In the genomic region with DNA sequence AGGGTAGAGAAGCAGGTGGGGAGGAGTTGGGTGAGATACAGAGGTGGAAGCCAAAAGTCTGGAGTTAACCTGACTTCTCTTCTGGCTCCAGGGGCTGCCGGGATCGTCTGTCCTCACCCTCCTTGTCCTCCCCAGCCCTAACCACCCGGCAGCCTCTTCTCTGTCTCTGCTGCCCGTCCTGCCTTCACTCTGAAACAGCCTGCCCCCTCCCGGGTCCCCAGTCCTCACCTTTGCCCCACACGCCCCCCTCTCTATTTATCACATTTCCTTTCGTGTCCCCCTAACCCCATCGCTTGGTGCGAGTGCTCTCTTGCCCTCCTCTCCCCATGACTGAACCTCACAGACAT, we compare ENCODE assay signal across 10 cellular contexts. TPM values are rescaled to one million over a fixed set of nuclear protein-coding genes. Genes with fewer than 3 reads are reported as not detected.
DNase-seq lines count a peak whose midpoint lies in the region; ATAC-seq and TF ChIP-seq lines count a peak whose summit lies in the region.
"Had no signal": no experiment of that assay in that cellular context is flagged by ENCODE, and none has a peak within 500 bp of the region (broad histone marks: within the 10 kb centered on the region; RNA-seq: fewer than 3 reads in every experiment).

No MANE protein-coding gene starts in this region.

- peaks cover 19% of the 10 kb centered on the region for H3K4me1 ChIP-seq in CD4-positive, CD25-positive, alpha-beta regulatory T cell (ENCODE audit: control insufficient read depth, insufficient read depth, low read length, poor library complexity, severe bottlenecking)
- peaks cover 5% of the 10 kb centered on the region for H3K4me1 ChIP-seq in fibroblast of lung (ENCODE audit: control insufficient read depth, extremely low read depth, insufficient read depth, low read length)
- peaks cover 10% of the 10 kb centered on the region for H3K4me1 ChIP-seq in osteoblast (ENCODE audit: insufficient read depth, low read length)

- CTCF ChIA-PET in T-cell (lab: Charles Lee) = no interaction called here

- no peak for ATAC-seq in CD4-positive, CD25-positive, alpha-beta regulatory T cell (ENCODE audit: low read depth in 2 of 2)
- ATAC-seq in T-cell (replicated peaks in 1 of 4) = peak in 2 of 4 experiments; percentile 8 to 17
- ATAC-seq in GM18909 (IDR thresholded peaks at IDR 0.05; ENCODE audit: poor library complexity, unreplicated experiment) = no peak
- no peak for ATAC-seq in HG03460 (IDR thresholded peaks at IDR 0.05; ENCODE audit: unreplicated experiment)
- ATAC-seq: HCT116 had no signal

- no peaks in the 10 kb centered on the region for H4K20me1 ChIP-seq in fibroblast of lung (ENCODE audit: control insufficient read depth, extremely low read depth, insufficient read depth, low read length)
- H4K20me1 ChIP-seq in osteoblast (ENCODE audit: insufficient read depth, low read length) = no peaks in the 10 kb centered on the region

- H3K4me2 ChIP-seq in fibroblast of lung (ENCODE audit: extremely low read depth, insufficient read depth, low read length) (peak overlapping the region; percentile 81), osteoblast (ENCODE audit: insufficient read depth, low read length) (peak overlapping the region; percentile 82)

- H3K27ac ChIP-seq in CD4-positive, CD25-positive, alpha-beta regulatory T cell (ENCODE audit: insufficient read depth, low read length, poor library complexity, severe bottlenecking) = no peak overlapping the region
- H3K27ac ChIP-seq in fibroblast of lung (ENCODE audit: insufficient read depth, low read length) (no peak overlapping the region), osteoblast (ENCODE audit: low read depth, low read length) (no peak overlapping the region)

- no peak for DNase-seq in CD4-positive, CD25-positive, alpha-beta regulatory T cell
- DNase-seq in T-cell (no peak), fibroblast of lung (ENCODE audit: low read depth in 2 of 2) (no peak), osteoblast (ENCODE audit: insufficient read length, low spot score, missing footprints) (peak; percentile 88), NCI-H2081 treated with DMSO at 0.1 percent for 48 hours (lab: John Stamatoyannopoulos, UW) (no peak), globus pallidus (ENCODE audit: low spot score) (no peak)
- DNase-seq: SW 1271 had no signal

- H3K36me3 Mint-ChIP-seq in CD4-positive, CD25-positive, alpha-beta regulatory T cell = peaks cover 22% of the 10 kb centered on the region
- peaks cover 20% of the 10 kb centered on the region for H3K36me3 Mint-ChIP-seq in T-cell

- POLR2A ChIA-PET in T-cell (lab: Charles Lee) = no interaction called here

- H3K9ac ChIP-seq in fibroblast of lung (ENCODE audit: insufficient read depth, low read length) = peak overlapping the region; percentile 8

- TF ChIP-seq CTCF in fibroblast of lung (conservative IDR thresholded peaks at IDR 0.05 in 1 of 2, IDR thresholded peaks at IDR 0.05 in 1 of 2; ENCODE audit: low read depth in 1 of 2, low read length in 2 of 2) (no peak), osteoblast (IDR thresholded peaks at IDR 0.05; ENCODE audit: extremely low read depth, low read depth, low read length) (no peak)

- peaks cover 10 to 39% (median 27%) of the 10 kb centered on the region in 4 donors for H3K4me1 Mint-ChIP-seq in CD4-positive, CD25-positive, alpha-beta regulatory T cell
- peaks cover 29 to 36% (median 33%) of the 10 kb centered on the region in 3 donors for H3K4me1 Mint-ChIP-seq in T-cell

- H2AFZ ChIP-seq in fibroblast of lung (ENCODE audit: low read length) = peak overlapping the region; percentile 50
- peak overlapping the region; percentile 71 for H2AFZ ChIP-seq in osteoblast (ENCODE audit: low read length)

- no peaks in the 10 kb centered on the region for H3K9me3 ChIP-seq in CD4-positive, CD25-positive, alpha-beta regulatory T cell (ENCODE audit: control insufficient read depth in 2 of 2, low read length in 2 of 2)
- H3K9me3 ChIP-seq in fibroblast of lung (ENCODE audit: control insufficient read depth, insufficient read depth, low read depth, low read length) = no peaks in the 10 kb centered on the region
- H3K9me3 ChIP-seq in osteoblast (ENCODE audit: low read depth, low read length) = no peaks in the 10 kb centered on the region

- H3K4me3 ChIP-seq in CD4-positive, CD25-positive, alpha-beta regulatory T cell (ENCODE audit: low read depth, low read length) = no peak overlapping the region
- H3K4me3 ChIP-seq in fibroblast of lung (replicated peaks in 1 of 4; ENCODE audit: control extremely low read depth in 1 of 4, insufficient read depth in 1 of 4, low read depth in 3 of 4, low read length in 4 of 4) = peak overlapping the region; percentile 49 to 63 (median 57)
- H3K4me3 ChIP-seq in osteoblast (ENCODE audit: insufficient read depth, low read length) = peak overlapping the region; percentile 76

- H3K27me3 ChIP-seq in CD4-positive, CD25-positive, alpha-beta regulatory T cell (ENCODE audit: control insufficient read depth, insufficient read depth, low read length) = peaks cover 8% of the 10 kb centered on the region
- peaks cover 13% of the 10 kb centered on the region for H3K27me3 ChIP-seq in fibroblast of lung (ENCODE audit: control insufficient read depth, insufficient read depth, low read length)
- H3K27me3 ChIP-seq in osteoblast (ENCODE audit: insufficient read depth, low read length) = no peaks in the 10 kb centered on the region

- H3K36me3 ChIP-seq in CD4-positive, CD25-positive, alpha-beta regulatory T cell (ENCODE audit: control insufficient read depth, insufficient read depth, low read length) = peaks cover 18% of the 10 kb centered on the region
- H3K36me3 ChIP-seq in fibroblast of lung (ENCODE audit: control insufficient read depth, insufficient read depth, low read length) (peaks cover 11% of the 10 kb centered on the region), osteoblast (ENCODE audit: insufficient read depth, low read length) (peaks cover 13% of the 10 kb centered on the region)

- H3K27me3 Mint-ChIP-seq in CD4-positive, CD25-positive, alpha-beta regulatory T cell = peaks cover 67% of the 10 kb centered on the region
- peaks cover 21 to 49% of the 10 kb centered on the region in 2 donors for H3K27me3 Mint-ChIP-seq in T-cell

- H3K9me3 Mint-ChIP-seq in CD4-positive, CD25-positive, alpha-beta regulatory T cell = peaks cover 0 to 10% (median 0%) of the 10 kb centered on the region in 7 donors
- H3K9me3 Mint-ChIP-seq in T-cell = no peaks in the 10 kb centered on the region

- peak overlapping the region in 2 of 3 donors; percentile 57 to 77 for H3K27ac Mint-ChIP-seq in CD4-positive, CD25-positive, alpha-beta regulatory T cell
- H3K27ac Mint-ChIP-seq in T-cell = no peak overlapping the region

- peak overlapping the region in 3 of 4 donors; percentile 75 to 81 (median 77) for H3K4me3 Mint-ChIP-seq in CD4-positive, CD25-positive, alpha-beta regulatory T cell
- peak overlapping the region; percentile 67 to 85 (median 76) for H3K4me3 Mint-ChIP-seq in T-cell

- H3K79me2 ChIP-seq in fibroblast of lung (ENCODE audit: control insufficient read depth, insufficient read depth, low read length) (no peaks in the 10 kb centered on the region), osteoblast (ENCODE audit: insufficient read depth, low read length) (no peaks in the 10 kb centered on the region)

RNA-seq across cellular contexts. Expression of a gene that starts 5.7 kb away (rescaled TPM):
- total RNA-seq in CD4-positive, CD25-positive, alpha-beta regulatory T cell = 34.2 TPM
- polyA plus RNA-seq in CD4-positive, CD25-positive, alpha-beta regulatory T cell = 1 to 10 TPM; 4.9 to 6.3 (median 5.5) TPM
- 10 to 100 TPM; 37.7 to 43.8 (median 42.6) TPM for total RNA-seq in T-cell
- total RNA-seq in fibroblast of lung = 30.6 and 33.1 TPM in 2 replicates
- polyA plus RNA-seq in fibroblast of lung = 24.7 and 27.3 TPM in 2 replicates
- polyA plus RNA-seq in fibroblast of lung (2012) = 51.3 and 58.5 TPM in 2 replicates
- 45.7 and 60.7 TPM in 2 replicates for polyA minus RNA-seq in fibroblast of lung (ENCODE audit: low replicate concordance)
- total RNA-seq in osteoblast = 34.0 and 34.2 TPM in 2 replicates

RNA-seq across cellular contexts. Expression of a gene that starts 9.5 kb away (rescaled TPM):
- total RNA-seq in CD4-positive, CD25-positive, alpha-beta regulatory T cell = 8.8 TPM
- 10 to 100 TPM; 33.3 to 53.9 (median 41.9) TPM for polyA plus RNA-seq in CD4-positive, CD25-positive, alpha-beta regulatory T cell
- total RNA-seq in T-cell (10 to 100 TPM; 13.9 to 27.7 (median 24.4) TPM), fibroblast of lung (11.0 and 11.4 TPM in 2 replicates), osteoblast (2.7 and 3.3 TPM in 2 replicates)
- polyA plus RNA-seq in fibroblast of lung = 4.9 and 5.9 TPM in 2 replicates
- polyA plus RNA-seq in fibroblast of lung (2012) = 3.7 and 5.2 TPM in 2 replicates
- 3.2 TPM in 1 of 2 replicates, not detected in the other for polyA minus RNA-seq in fibroblast of lung (ENCODE audit: low replicate concordance)

RNA-seq across cellular contexts. Expression of a gene that starts 13.3 kb away (rescaled TPM):
- total RNA-seq in CD4-positive, CD25-positive, alpha-beta regulatory T cell = 24.1 TPM
- 10 to 100 TPM; 11.4 to 27.3 (median 20.4) TPM for polyA plus RNA-seq in CD4-positive, CD25-positive, alpha-beta regulatory T cell
- total RNA-seq in T-cell (10 to 100 TPM; 19.1 to 44.0 (median 41.3) TPM), fibroblast of lung (89.9 and 112 TPM in 2 replicates), osteoblast (108 and 109 TPM in 2 replicates)
- polyA plus RNA-seq in fibroblast of lung = 121 and 160 TPM in 2 replicates
- polyA plus RNA-seq in fibroblast of lung (2012) = 192 and 237 TPM in 2 replicates
- 193 and 277 TPM in 2 replicates for polyA minus RNA-seq in fibroblast of lung (ENCODE audit: low replicate concordance)

RNA-seq across cellular contexts. Expression of a gene that starts 13.5 kb away (rescaled TPM):
- total RNA-seq in CD4-positive, CD25-positive, alpha-beta regulatory T cell = 62.6 TPM
- 1 to 10 TPM; 7.1 to 8.9 (median 7.2) TPM for polyA plus RNA-seq in CD4-positive, CD25-positive, alpha-beta regulatory T cell
- 100 to 1,000 TPM in 2 of 5 donors, 10 to 100 TPM in 3; 65.5 to 104 (median 96.4) TPM for total RNA-seq in T-cell
- total RNA-seq in fibroblast of lung = 20.0 and 25.9 TPM in 2 replicates
- 33.1 and 34.0 TPM in 2 replicates for polyA plus RNA-seq in fibroblast of lung
- polyA plus RNA-seq in fibroblast of lung (2012) = 28.7 and 29.7 TPM in 2 replicates
- polyA minus RNA-seq in fibroblast of lung (ENCODE audit: low replicate concordance) = 44.5 and 46.2 TPM in 2 replicates
- 19.2 and 20.9 TPM in 2 replicates for total RNA-seq in osteoblast

RNA-seq across cellular contexts. Expression of a gene that starts 21.7 kb away (rescaled TPM):
- total RNA-seq in CD4-positive, CD25-positive, alpha-beta regulatory T cell = 0.89 TPM
- under 1 TPM in 2 of 4 donors, not detected in 2; 0.34 to 0.43 TPM for polyA plus RNA-seq in CD4-positive, CD25-positive, alpha-beta regulatory T cell
- total RNA-seq in T-cell (1 to 10 TPM; 1.3 to 9.7 (median 2.7) TPM), fibroblast of lung (0.17 and 0.26 TPM in 2 replicates), osteoblast (1.8 TPM in 2 replicates)
- 0.06 and 0.17 TPM in 2 replicates for polyA plus RNA-seq in fibroblast of lung
- polyA plus RNA-seq in fibroblast of lung (2012) = 0.06 and 0.30 TPM in 2 replicates
- polyA minus RNA-seq in fibroblast of lung (ENCODE audit: low replicate concordance) = not detected in 2 replicates

Comparison
In these comparisons a context has a peak if more than half of its experiments do, and no peak if none do; other contexts are left out.
1. H3K27ac Mint-ChIP-seq: peak in CD4-positive, CD25-positive, alpha-beta regulatory T cell (2 of 3); none in T-cell (0 of 2).